14 cellular contexts compared by ENCODE assay signal in the genomic region with DNA sequence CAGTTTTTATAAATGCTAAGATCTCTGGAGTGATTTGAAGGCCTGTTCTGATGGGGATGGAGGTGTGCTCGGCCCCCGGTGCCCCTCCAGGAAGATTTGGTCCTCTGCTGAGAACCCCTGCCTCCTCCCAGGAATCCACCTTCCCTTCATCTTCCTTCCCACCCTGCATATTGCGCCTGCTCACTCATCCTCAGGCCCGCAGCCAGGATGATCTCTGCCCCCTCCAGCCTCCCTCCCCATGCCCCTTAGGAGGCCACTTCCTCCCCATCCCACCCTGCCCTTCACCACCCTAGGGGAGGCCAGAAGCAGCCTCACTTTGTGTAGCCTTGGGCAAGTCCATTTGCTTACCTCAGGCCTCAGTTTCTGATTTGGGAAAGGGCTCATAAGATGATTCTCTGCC. TPM values are rescaled to one million over a fixed set of nuclear protein-coding genes. Genes with fewer than 3 reads are reported as not detected.
A peak's percentile ranks its signal among the peaks of the same experiment; 100 is the strongest.
DNase-seq lines count a peak whose midpoint lies in the region; ATAC-seq and TF ChIP-seq lines count a peak whose summit lies in the region.
"Had no signal": no experiment of that assay in that cellular context is flagged by ENCODE, and none has a peak within 500 bp of the region (broad histone marks: within the 10 kb centered on the region; RNA-seq: fewer than 3 reads in every experiment).

No MANE protein-coding gene starts in this region.

- H3K4me2 ChIP-seq in PC-9 = peak overlapping the region; percentile 97; the same call in 1 of the 2 replicates

- H3F3A ChIP-seq in PC-9 (ENCODE audit: insufficient read depth, low read depth) = peaks cover 68% of the 10 kb centered on the region

- H3K9me3 ChIP-seq in left ventricle myocardium inferior (replicated peaks) (peaks cover 5% of the 10 kb centered on the region), PC-9 (ENCODE audit: insufficient read depth, low read depth) (peaks cover 9% of the 10 kb centered on the region; the same call in 1 of the 2 replicates)

- H3K4me1 ChIP-seq in left ventricle myocardium inferior (peaks cover 46% of the 10 kb centered on the region), PC-9 (replicated peaks; ENCODE audit: insufficient read depth) (peaks cover 32% of the 10 kb centered on the region)

- H3K27me3 ChIP-seq in left ventricle myocardium inferior (ENCODE audit: low read depth) (peaks cover 5% of the 10 kb centered on the region), PC-9 (ENCODE audit: insufficient read depth, low read depth) (no peaks in the 10 kb centered on the region)

- no peaks in the 10 kb centered on the region for H3K79me2 ChIP-seq in PC-9 (ENCODE audit: low read depth)

- POLR2A ChIA-PET in PC-9 (lab: Charles Lee; ENCODE audit: unreplicated experiment) = no interaction called here

- H3K4me1 Mint-ChIP-seq in effector memory CD8-positive, alpha-beta T cell (ENCODE audit: low read depth in 2 of 2) = peaks cover 14% of the 10 kb centered on the region in 2 donors
- peaks cover 19% of the 10 kb centered on the region for H3K4me1 Mint-ChIP-seq in activated T-helper 17 cell treated with anti-CD3 and anti-CD28 coated beads, Interleukin-2, amount 50 U/mL, for 72 hours

- peaks cover 45% of the 10 kb centered on the region for H3K36me3 ChIP-seq in left ventricle myocardium inferior
- peaks cover 16% of the 10 kb centered on the region; the same call in 1 of the 2 replicates for H3K36me3 ChIP-seq in PC-9 (ENCODE audit: low read depth)

- no TSS peak for BruUV-seq in PC-9 (replicated peaks; lab: Mats Ljungman, UMichigan)

- no peak for TF ChIP-seq CTCF in left ventricle myocardium inferior (IDR thresholded peaks at IDR 0.05; ENCODE audit: borderline replicate concordance)
- no peak for TF ChIP-seq CTCF in PC-9 (conservative IDR thresholded peaks at IDR 0.05)

- peaks cover 0 to 4% of the 10 kb centered on the region in 2 donors for H3K9me3 Mint-ChIP-seq in effector memory CD8-positive, alpha-beta T cell
- H3K9me3 Mint-ChIP-seq in activated T-helper 17 cell treated with anti-CD3 and anti-CD28 coated beads, Interleukin-2, amount 50 U/mL, for 72 hours = peaks cover 4% of the 10 kb centered on the region

- intact Hi-C loops in left ventricle myocardium inferior (cut with micrococcal nuclease) (loop anchor here (10.0 kb wide), 2 partner anchors 48 to 118 kb away; no protein-coding TSS in a partner anchor), Right ventricle myocardium superior (cut with DNase I) (no loop called here), PC-9 (cut with micrococcal nuclease; ENCODE audit: unreplicated experiment) (loop anchor here (5.0 kb wide), 2 partner anchors 55 to 165 kb away; a partner anchor contains a TSS)

- no peaks in the 10 kb centered on the region for H4K20me1 ChIP-seq in PC-9 (ENCODE audit: insufficient read depth)

- no peaks in the 10 kb centered on the region for H3K9me2 ChIP-seq in PC-9 (ENCODE audit: insufficient read depth)

- no peak overlapping the region for H2AFZ ChIP-seq in PC-9
- H2AFZ ChIP-seq: GM23248 had no signal

- peak overlapping the region; percentile 41 to 73 for H3K27ac Mint-ChIP-seq in effector memory CD8-positive, alpha-beta T cell
- no peak overlapping the region for H3K27ac Mint-ChIP-seq in activated T-helper 17 cell treated with anti-CD3 and anti-CD28 coated beads, Interleukin-2, amount 50 U/mL, for 72 hours

- peaks cover 79% of the 10 kb centered on the region for H3K36me3 Mint-ChIP-seq in effector memory CD8-positive, alpha-beta T cell (ENCODE audit: insufficient read depth)
- H3K36me3 Mint-ChIP-seq in activated T-helper 17 cell treated with anti-CD3 and anti-CD28 coated beads, Interleukin-2, amount 50 U/mL, for 72 hours (ENCODE audit: low read depth) = peaks cover 63% of the 10 kb centered on the region

- ATAC-seq in Right ventricle myocardium superior (ENCODE audit: poor library complexity) (no peak), HG02840 (IDR thresholded peaks at IDR 0.05; ENCODE audit: low FRiP score, unreplicated experiment) (no peak)
- ATAC-seq in effector memory CD8-positive, alpha-beta T cell (replicated peaks) = no peak
- no peak for ATAC-seq in activated T-helper 17 cell treated with anti-CD3 and anti-CD28 coated beads, Interleukin-2, amount 50 U/mL, for 72 hours (replicated peaks)

- DNase-seq in left ventricle myocardium inferior (no peak), Right ventricle myocardium superior (no peak), PC-9 (no peak)
- DNase-seq in effector memory CD8-positive, alpha-beta T cell = no peak
- DNase-seq in activated naive CD4-positive, alpha-beta T cell treated with anti-CD3 and anti-CD28 coated beads, Interleukin-2, amount 50 U/mL, for 16 hours = no peak
- DNase-seq: CD4-positive, CD25-positive, alpha-beta regulatory T cell; DMS79; GM23248; KG1; NCI-H1092 treated with DMSO at 0.1 percent for 48 hours had no signal

- H3K27me3 Mint-ChIP-seq in effector memory CD8-positive, alpha-beta T cell = no peaks in the 10 kb centered on the region
- no peaks in the 10 kb centered on the region for H3K27me3 Mint-ChIP-seq in activated T-helper 17 cell treated with anti-CD3 and anti-CD28 coated beads, Interleukin-2, amount 50 U/mL, for 72 hours

- CTCF ChIA-PET in PC-9 (lab: Charles Lee) = interaction anchor here (0.9 kb wide), 1 partner anchor 115 kb away, joined by 7 read pairs; no protein-coding TSS in a partner anchor

- H3K27ac ChIP-seq in left ventricle myocardium inferior (replicated peaks) = peak overlapping the region; percentile 74
- H3K27ac ChIP-seq in PC-9 = peak overlapping the region; percentile 88
- H3K27ac ChIP-seq: GM23248, HL-60 had no signal

- H3K4me3 ChIP-seq in left ventricle myocardium inferior = no peak overlapping the region
- H3K4me3 ChIP-seq in PC-9 = no peak overlapping the region
- H3K4me3 ChIP-seq: GM23248 had no signal

- no peak overlapping the region for H3K4me3 Mint-ChIP-seq in effector memory CD8-positive, alpha-beta T cell
- no peak overlapping the region for H3K4me3 Mint-ChIP-seq in activated T-helper 17 cell treated with anti-CD3 and anti-CD28 coated beads, Interleukin-2, amount 50 U/mL, for 72 hours

RNA-seq across cellular contexts. Expression of a gene that starts 19.7 kb away (rescaled TPM):
- total RNA-seq in left ventricle myocardium inferior = 32.8 TPM
- total RNA-seq in Right ventricle myocardium superior = 42.9 TPM
- 123 and 155 TPM in 2 replicates for total RNA-seq in PC-9 (2021)
- total RNA-seq in activated T-helper 17 cell treated with anti-CD3 and anti-CD28 coated beads, Interleukin-2, amount 50 U/mL, for 72 hours = 100 to 1,000 TPM; 151 to 196 TPM

RNA-seq across cellular contexts. Expression of a gene that starts 28.7 kb away (rescaled TPM):
- total RNA-seq in left ventricle myocardium inferior (0.19 TPM), Right ventricle myocardium superior (0.75 TPM), PC-9 (2021) (5.0 and 9.5 TPM in 2 replicates)
- 1 to 10 TPM; 4.3 to 5.2 TPM for total RNA-seq in activated T-helper 17 cell treated with anti-CD3 and anti-CD28 coated beads, Interleukin-2, amount 50 U/mL, for 72 hours

RNA-seq across cellular contexts. Expression of a gene that starts 30.1 kb away (rescaled TPM):
- total RNA-seq in left ventricle myocardium inferior (19.1 TPM), Right ventricle myocardium superior (29.9 TPM), PC-9 (2021) (49.6 and 50.1 TPM in 2 replicates)
- total RNA-seq in activated T-helper 17 cell treated with anti-CD3 and anti-CD28 coated beads, Interleukin-2, amount 50 U/mL, for 72 hours = 1 to 10 TPM; 5.3 to 8.6 TPM

RNA-seq across cellular contexts. Expression of a gene that starts 57.6 kb away (rescaled TPM):
- total RNA-seq in left ventricle myocardium inferior (25.3 TPM), Right ventricle myocardium superior (22.8 TPM), PC-9 (2021) (10.8 and 15.2 TPM in 2 replicates)
- total RNA-seq in activated T-helper 17 cell treated with anti-CD3 and anti-CD28 coated beads, Interleukin-2, amount 50 U/mL, for 72 hours = 10 to 100 TPM; 18.7 to 20.6 TPM

RNA-seq across cellular contexts. Expression of a gene that starts 59.2 kb away (rescaled TPM):
- total RNA-seq in left ventricle myocardium inferior = 0.33 TPM
- total RNA-seq in Right ventricle myocardium superior = 0.51 TPM
- 7.9 and 16.5 TPM in 2 replicates for total RNA-seq in PC-9 (2021)
- 10 to 100 TPM; 20.7 to 39.2 TPM for total RNA-seq in activated T-helper 17 cell treated with anti-CD3 and anti-CD28 coated beads, Interleukin-2, amount 50 U/mL, for 72 hours
- total RNA-seq: A172 had no signal
